1 cellular context compared by ENCODE assay signal in the genomic region with DNA sequence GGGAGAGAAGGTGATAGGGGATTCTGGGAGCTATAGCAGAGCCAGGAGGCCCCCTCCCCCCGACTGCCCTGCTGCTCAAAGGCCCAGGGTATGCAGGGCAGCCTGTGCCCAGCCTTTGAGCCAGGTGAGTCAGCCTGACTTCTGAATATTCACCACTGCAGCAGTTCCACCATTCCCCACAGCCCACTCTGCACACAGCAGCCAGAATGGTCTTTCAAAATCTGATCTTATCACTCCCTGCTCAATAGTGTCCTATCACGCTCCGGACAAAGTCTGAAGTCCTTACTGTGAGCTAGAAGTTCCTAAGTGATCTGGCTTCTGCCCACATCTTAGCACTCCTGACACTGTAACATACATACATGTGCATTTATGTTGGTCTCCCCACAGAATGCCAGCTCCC.
TF ChIP-seq lines count a peak whose summit lies in the region.

No MANE protein-coding gene starts in this region.

TF ChIP-seq in HepG2, 621 proteins besides CTCF, POLR2A, EP300 and RAD21 (continues in another document):
- TF ChIP-seq EZH2 (conservative IDR thresholded peaks at IDR 0.05; ENCODE audit: low read depth, low read length): no peak
- TF ChIP-seq, protein P1, sequence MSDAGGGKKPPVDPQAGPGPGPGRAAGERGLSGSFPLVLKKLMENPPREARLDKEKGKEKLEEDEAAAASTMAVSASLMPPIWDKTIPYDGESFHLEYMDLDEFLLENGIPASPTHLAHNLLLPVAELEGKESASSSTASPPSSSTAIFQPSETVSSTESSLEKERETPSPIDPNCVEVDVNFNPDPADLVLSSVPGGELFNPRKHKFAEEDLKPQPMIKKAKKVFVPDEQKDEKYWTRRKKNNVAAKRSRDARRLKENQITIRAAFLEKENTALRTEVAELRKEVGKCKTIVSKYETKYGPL (CRISPR knock-in tag; IDR thresholded peaks at IDR 0.05): no peak
- TF ChIP-seq HNF4G (IDR thresholded peaks at IDR 0.05; ENCODE audit: borderline replicate concordance, low read depth, low read length): peak; percentile 83; the same call in 1 of the 2 replicates
- TF ChIP-seq HNF4G (CRISPR knock-in tag; IDR thresholded peaks at IDR 0.05; ENCODE audit: borderline replicate concordance, low read depth): no peak
- TF ChIP-seq ZBTB7A (CRISPR knock-in tag; IDR thresholded peaks at IDR 0.05): no peak
- no peak for TF ChIP-seq PCBP2 (optimal IDR thresholded peaks at IDR 0.05; ENCODE audit: low read depth, low read length, poor library complexity, severe bottlenecking)
- TF ChIP-seq HNF4A (CRISPR knock-in tag; IDR thresholded peaks at IDR 0.05): peak; percentile 83
- TF ChIP-seq PHF20 (CRISPR knock-in tag; IDR thresholded peaks at IDR 0.05): no peak
- peak; percentile 35; the same call in 1 of the 2 replicates for TF ChIP-seq SALL1 (CRISPR knock-in tag; IDR thresholded peaks at IDR 0.05)
- no peak for TF ChIP-seq ZNF816 (CRISPR knock-in tag; IDR thresholded peaks at IDR 0.05; ENCODE audit: borderline replicate concordance)
- no peak for TF ChIP-seq JUNB (CRISPR knock-in tag; IDR thresholded peaks at IDR 0.05; ENCODE audit: borderline replicate concordance)
- TF ChIP-seq ZMYM4 (CRISPR knock-in tag; IDR thresholded peaks at IDR 0.05): no peak
- TF ChIP-seq MED13 (CRISPR knock-in tag; IDR thresholded peaks at IDR 0.05): no peak
- TF ChIP-seq GTF3A (CRISPR knock-in tag; conservative IDR thresholded peaks at IDR 0.05): no peak
- TF ChIP-seq ZFP82 (CRISPR knock-in tag; IDR thresholded peaks at IDR 0.05; ENCODE audit: borderline replicate concordance): no peak
- TF ChIP-seq TBP (CRISPR knock-in tag; IDR thresholded peaks at IDR 0.05): no peak
- TF ChIP-seq HHEX (CRISPR knock-in tag; IDR thresholded peaks at IDR 0.05): no peak
- peak; percentile 25 for TF ChIP-seq TEAD3 (CRISPR knock-in tag; optimal IDR thresholded peaks at IDR 0.05; ENCODE audit: borderline replicate concordance)
- TF ChIP-seq FIP1L1 (IDR thresholded peaks at IDR 0.05; ENCODE audit: borderline replicate concordance, insufficient read depth, low read depth, low read length): no peak
- TF ChIP-seq ZFAT (CRISPR knock-in tag; conservative IDR thresholded peaks at IDR 0.05): no peak
- TF ChIP-seq LCORL (IDR thresholded peaks at IDR 0.05): no peak
- TF ChIP-seq LCORL (CRISPR knock-in tag; IDR thresholded peaks at IDR 0.05): peak; percentile 50; the same call in 1 of the 2 replicates
- TF ChIP-seq NBN (conservative IDR thresholded peaks at IDR 0.05): no peak
- no peak for TF ChIP-seq ZNF615 (CRISPR knock-in tag; IDR thresholded peaks at IDR 0.05; ENCODE audit: borderline replicate concordance)
- TF ChIP-seq, protein P2, sequence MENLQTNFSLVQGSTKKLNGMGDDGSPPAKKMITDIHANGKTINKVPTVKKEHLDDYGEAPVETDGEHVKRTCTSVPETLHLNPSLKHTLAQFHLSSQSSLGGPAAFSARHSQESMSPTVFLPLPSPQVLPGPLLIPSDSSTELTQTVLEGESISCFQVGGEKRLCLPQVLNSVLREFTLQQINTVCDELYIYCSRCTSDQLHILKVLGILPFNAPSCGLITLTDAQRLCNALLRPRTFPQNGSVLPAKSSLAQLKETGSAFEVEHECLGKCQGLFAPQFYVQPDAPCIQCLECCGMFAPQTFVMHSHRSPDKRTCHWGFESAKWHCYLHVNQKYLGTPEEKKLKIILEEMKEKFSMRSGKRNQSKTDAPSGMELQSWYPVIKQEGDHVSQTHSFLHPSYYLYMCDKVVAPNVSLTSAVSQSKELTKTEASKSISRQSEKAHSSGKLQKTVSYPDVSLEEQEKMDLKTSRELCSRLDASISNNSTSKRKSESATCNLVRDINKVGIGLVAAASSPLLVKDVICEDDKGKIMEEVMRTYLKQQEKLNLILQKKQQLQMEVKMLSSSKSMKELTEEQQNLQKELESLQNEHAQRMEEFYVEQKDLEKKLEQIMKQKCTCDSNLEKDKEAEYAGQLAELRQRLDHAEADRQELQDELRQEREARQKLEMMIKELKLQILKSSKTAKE (CRISPR knock-in tag; IDR thresholded peaks at IDR 0.05; ENCODE audit: borderline replicate concordance): no peak
- TF ChIP-seq MEF2D (CRISPR knock-in tag; IDR thresholded peaks at IDR 0.05): no peak
- TF ChIP-seq HOXA3 (CRISPR knock-in tag; IDR thresholded peaks at IDR 0.05): peak; percentile 33; the same call in 1 of the 2 replicates
- TF ChIP-seq GFI1 (CRISPR knock-in tag; IDR thresholded peaks at IDR 0.05; ENCODE audit: borderline replicate concordance): peak; percentile 70; the same call in 1 of the 2 replicates
- no peak for TF ChIP-seq ZNF20 (CRISPR knock-in tag; IDR thresholded peaks at IDR 0.05)
- TF ChIP-seq, protein P3, sequence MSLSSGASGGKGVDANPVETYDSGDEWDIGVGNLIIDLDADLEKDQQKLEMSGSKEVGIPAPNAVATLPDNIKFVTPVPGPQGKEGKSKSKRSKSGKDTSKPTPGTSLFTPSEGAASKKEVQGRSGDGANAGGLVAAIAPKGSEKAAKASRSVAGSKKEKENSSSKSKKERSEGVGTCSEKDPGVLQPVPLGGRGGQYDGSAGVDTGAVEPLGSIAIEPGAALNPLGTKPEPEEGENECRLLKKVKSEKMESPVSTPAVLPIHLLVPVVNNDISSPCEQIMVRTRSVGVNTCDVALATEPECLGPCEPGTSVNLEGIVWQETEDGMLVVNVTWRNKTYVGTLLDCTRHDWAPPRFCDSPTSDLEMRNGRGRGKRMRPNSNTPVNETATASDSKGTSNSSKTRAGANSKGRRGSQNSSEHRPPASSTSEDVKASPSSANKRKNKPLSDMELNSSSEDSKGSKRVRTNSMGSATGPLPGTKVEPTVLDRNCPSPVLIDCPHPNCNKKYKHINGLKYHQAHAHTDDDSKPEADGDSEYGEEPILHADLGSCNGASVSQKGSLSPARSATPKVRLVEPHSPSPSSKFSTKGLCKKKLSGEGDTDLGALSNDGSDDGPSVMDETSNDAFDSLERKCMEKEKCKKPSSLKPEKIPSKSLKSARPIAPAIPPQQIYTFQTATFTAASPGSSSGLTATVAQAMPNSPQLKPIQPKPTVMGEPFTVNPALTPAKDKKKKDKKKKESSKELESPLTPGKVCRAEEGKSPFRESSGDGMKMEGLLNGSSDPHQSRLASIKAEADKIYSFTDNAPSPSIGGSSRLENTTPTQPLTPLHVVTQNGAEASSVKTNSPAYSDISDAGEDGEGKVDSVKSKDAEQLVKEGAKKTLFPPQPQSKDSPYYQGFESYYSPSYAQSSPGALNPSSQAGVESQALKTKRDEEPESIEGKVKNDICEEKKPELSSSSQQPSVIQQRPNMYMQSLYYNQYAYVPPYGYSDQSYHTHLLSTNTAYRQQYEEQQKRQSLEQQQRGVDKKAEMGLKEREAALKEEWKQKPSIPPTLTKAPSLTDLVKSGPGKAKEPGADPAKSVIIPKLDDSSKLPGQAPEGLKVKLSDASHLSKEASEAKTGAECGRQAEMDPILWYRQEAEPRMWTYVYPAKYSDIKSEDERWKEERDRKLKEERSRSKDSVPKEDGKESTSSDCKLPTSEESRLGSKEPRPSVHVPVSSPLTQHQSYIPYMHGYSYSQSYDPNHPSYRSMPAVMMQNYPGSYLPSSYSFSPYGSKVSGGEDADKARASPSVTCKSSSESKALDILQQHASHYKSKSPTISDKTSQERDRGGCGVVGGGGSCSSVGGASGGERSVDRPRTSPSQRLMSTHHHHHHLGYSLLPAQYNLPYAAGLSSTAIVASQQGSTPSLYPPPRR (CRISPR knock-in tag; IDR thresholded peaks at IDR 0.05; ENCODE audit: borderline replicate concordance): 0 out of 2 replicates have a peak, but pooled peaks have one; percentile 28
- TF ChIP-seq FOSL2 (CRISPR knock-in tag; IDR thresholded peaks at IDR 0.05): peak; percentile 26; the same call in 1 of the 2 replicates
- TF ChIP-seq ZNF160 (CRISPR knock-in tag; IDR thresholded peaks at IDR 0.05): peak; percentile 52; the same call in 1 of the 2 replicates
- no peak for TF ChIP-seq FOXJ3 (CRISPR knock-in tag; IDR thresholded peaks at IDR 0.05; ENCODE audit: borderline replicate concordance)
- peak; percentile 52; the same call in 1 of the 2 replicates for TF ChIP-seq GATAD2A (CRISPR knock-in tag; IDR thresholded peaks at IDR 0.05)
- TF ChIP-seq ZNF292 (CRISPR knock-in tag; IDR thresholded peaks at IDR 0.05; ENCODE audit: borderline replicate concordance, low read depth): 0 out of 2 replicates have a peak, but pooled peaks have one; percentile 36
- no peak for TF ChIP-seq ZFY (CRISPR knock-in tag; IDR thresholded peaks at IDR 0.05)
- TF ChIP-seq HMGA1 (CRISPR knock-in tag; conservative IDR thresholded peaks at IDR 0.05): no peak
- TF ChIP-seq PAXIP1 (CRISPR knock-in tag; conservative IDR thresholded peaks at IDR 0.05): peak; percentile 55
- peak; percentile 35; the same call in 1 of the 2 replicates for TF ChIP-seq HDAC2 (CRISPR knock-in tag; IDR thresholded peaks at IDR 0.05)
- no peak for TF ChIP-seq ETV5 (CRISPR knock-in tag; IDR thresholded peaks at IDR 0.05; ENCODE audit: borderline replicate concordance)
- no peak for TF ChIP-seq MTF1 (CRISPR knock-in tag; IDR thresholded peaks at IDR 0.05)
- TF ChIP-seq FOXO1 (CRISPR knock-in tag; IDR thresholded peaks at IDR 0.05): no peak; the same call in 1 of the 2 replicates
- TF ChIP-seq PHF5A (CRISPR knock-in tag; IDR thresholded peaks at IDR 0.05; ENCODE audit: low read depth, unreplicated experiment): no peak
- TF ChIP-seq SUZ12 (IDR thresholded peaks at IDR 0.05; ENCODE audit: low read depth, low read length): no peak
- TF ChIP-seq CHD2 (IDR thresholded peaks at IDR 0.05; ENCODE audit: low read depth, low read length): no peak
- TF ChIP-seq, protein P4, sequence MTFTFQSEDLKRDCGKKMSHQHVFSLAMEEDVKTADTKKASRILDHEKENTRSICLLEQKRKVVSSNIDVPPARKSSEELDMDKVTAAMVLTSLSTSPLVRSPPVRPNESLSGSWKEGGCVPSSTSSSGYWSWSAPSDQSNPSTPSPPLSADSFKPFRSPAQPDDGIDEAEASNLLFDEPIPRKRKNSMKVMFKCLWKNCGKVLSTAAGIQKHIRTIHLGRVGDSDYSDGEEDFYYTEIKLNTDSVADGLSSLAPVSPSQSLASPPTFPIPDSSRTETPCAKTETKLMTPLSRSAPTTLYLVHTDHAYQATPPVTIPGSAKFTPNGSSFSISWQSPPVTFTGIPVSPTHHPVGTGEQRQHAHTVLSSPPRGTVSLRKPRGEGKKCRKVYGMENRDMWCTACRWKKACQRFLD (CRISPR knock-in tag; IDR thresholded peaks at IDR 0.05; ENCODE audit: borderline replicate concordance): no peak
- no peak for TF ChIP-seq GABPB1 (CRISPR knock-in tag; IDR thresholded peaks at IDR 0.05)
- no peak for TF ChIP-seq ZNF124 (CRISPR knock-in tag; IDR thresholded peaks at IDR 0.05)
- TF ChIP-seq KDM6A (CRISPR knock-in tag; IDR thresholded peaks at IDR 0.05; ENCODE audit: low read depth): no peak
- no peak for TF ChIP-seq SMAD3 (CRISPR knock-in tag; IDR thresholded peaks at IDR 0.05)
- TF ChIP-seq CEBPB (IDR thresholded peaks at IDR 0.05; ENCODE audit: borderline replicate concordance, low read depth, low read length): no peak
- TF ChIP-seq TSC22D2 (CRISPR knock-in tag; IDR thresholded peaks at IDR 0.05; ENCODE audit: borderline replicate concordance): no peak
- no peak for TF ChIP-seq ZNF674 (CRISPR knock-in tag; IDR thresholded peaks at IDR 0.05; ENCODE audit: low read depth)
- no peak for TF ChIP-seq ZFP90 (CRISPR knock-in tag; IDR thresholded peaks at IDR 0.05; ENCODE audit: borderline replicate concordance)
- TF ChIP-seq TBL1XR1 (IDR thresholded peaks at IDR 0.05; ENCODE audit: borderline replicate concordance, low read length, partially characterized antibody): no peak
- no peak for TF ChIP-seq MED1 (CRISPR knock-in tag; IDR thresholded peaks at IDR 0.05)
- TF ChIP-seq ZNF619 (CRISPR knock-in tag; IDR thresholded peaks at IDR 0.05): no peak
- TF ChIP-seq SMAD9 (CRISPR knock-in tag; IDR thresholded peaks at IDR 0.05): no peak
- TF ChIP-seq ZSCAN12 (CRISPR knock-in tag; IDR thresholded peaks at IDR 0.05): no peak
- TF ChIP-seq ZBTB38 (CRISPR knock-in tag; IDR thresholded peaks at IDR 0.05): no peak
- no peak for TF ChIP-seq TBX3 (IDR thresholded peaks at IDR 0.05; ENCODE audit: borderline replicate concordance)
- no peak for TF ChIP-seq TRIM24 (CRISPR knock-in tag; IDR thresholded peaks at IDR 0.05)
- TF ChIP-seq, protein P5, sequence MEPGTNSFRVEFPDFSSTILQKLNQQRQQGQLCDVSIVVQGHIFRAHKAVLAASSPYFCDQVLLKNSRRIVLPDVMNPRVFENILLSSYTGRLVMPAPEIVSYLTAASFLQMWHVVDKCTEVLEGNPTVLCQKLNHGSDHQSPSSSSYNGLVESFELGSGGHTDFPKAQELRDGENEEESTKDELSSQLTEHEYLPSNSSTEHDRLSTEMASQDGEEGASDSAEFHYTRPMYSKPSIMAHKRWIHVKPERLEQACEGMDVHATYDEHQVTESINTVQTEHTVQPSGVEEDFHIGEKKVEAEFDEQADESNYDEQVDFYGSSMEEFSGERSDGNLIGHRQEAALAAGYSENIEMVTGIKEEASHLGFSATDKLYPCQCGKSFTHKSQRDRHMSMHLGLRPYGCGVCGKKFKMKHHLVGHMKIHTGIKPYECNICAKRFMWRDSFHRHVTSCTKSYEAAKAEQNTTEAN (CRISPR knock-in tag; conservative IDR thresholded peaks at IDR 0.05): no peak
